8 cellular contexts compared by ENCODE assay signal in genomic region chr10:102065561-102066420, GRCh38. TPM values are rescaled to one million over a fixed set of nuclear protein-coding genes. Genes with fewer than 3 reads are reported as not detected.
A peak's percentile ranks its signal among the peaks of the same experiment; 100 is the strongest.
DNase-seq lines count a peak whose midpoint lies in the region; ATAC-seq, FAIRE-seq and TF ChIP-seq lines count a peak whose summit lies in the region.

No MANE protein-coding gene starts in this region.

- TF ChIP-seq CTCF in WI38 (IDR thresholded peaks at IDR 0.05; ENCODE audit: low read depth, low read length): no peak
- TF ChIP-seq CTCF in endodermal cell (conservative IDR thresholded peaks at IDR 0.05): no peak

- H3K36me3 ChIP-seq in CD8-positive, alpha-beta memory T cell (ENCODE audit: insufficient read depth, low read length): no peaks in the 10 kb centered on the region
- no peaks in the 10 kb centered on the region for H3K36me3 ChIP-seq in endodermal cell (ENCODE audit: control insufficient read depth, insufficient read depth, low read length)

- H3K9ac ChIP-seq in endodermal cell (ENCODE audit: extremely low read depth, low read length, poor library complexity, severe bottlenecking): peak overlapping the region; percentile 49

- DNase-seq in CD8-positive, alpha-beta memory T cell: peak in 2 of 5 donors; percentile 6 to 21
- DNase-seq in endodermal cell: peak; percentile 84
- peak; percentile 27 for DNase-seq in urothelium cell line (ENCODE audit: low spot score)
- DNase-seq in GOT3 (lab: John Stamatoyannopoulos, UW): no peak

- H3K27ac ChIP-seq in CD8-positive, alpha-beta memory T cell (ENCODE audit: low read depth, low read length): peak overlapping the region; percentile 86
- H3K27ac ChIP-seq in endodermal cell (ENCODE audit: low read depth, low read length): no peak overlapping the region

- WGBS in endodermal cell (ENCODE audit: insufficient coverage in 1 of 2, insufficient read length in 1 of 2), 2 experiments: 15 to 29% methylated on average over 18 to 64 of the region's 64 CpGs

- peak overlapping the region; percentile 83 to 93 (median 88) for H3K4me3 Mint-ChIP-seq in CD8-positive, alpha-beta memory T cell
- peak overlapping the region; percentile 69 for H3K4me3 Mint-ChIP-seq in endodermal cell

- H3K4me1 ChIP-seq in CD8-positive, alpha-beta memory T cell (ENCODE audit: insufficient read depth, low read length): peaks cover 31% of the 10 kb centered on the region
- peaks cover 5% of the 10 kb centered on the region for H3K4me1 ChIP-seq in endodermal cell (ENCODE audit: control insufficient read depth, insufficient read depth, low read length)
- peaks cover 49% of the 10 kb centered on the region for H3K4me1 ChIP-seq in mononuclear cell (ENCODE audit: insufficient read depth, low read length)

- POLR2A ChIA-PET in CD8-positive, alpha-beta memory T cell (lab: Charles Lee): interaction anchor here (0.9 to 3.0 kb wide), 2 partner anchors 10 to 86 kb away, joined by 3 to 13 read pairs; partner anchors contain the start of gene ARMH3

- H3K9me3 ChIP-seq in CD8-positive, alpha-beta memory T cell (ENCODE audit: low read length): no peaks in the 10 kb centered on the region
- H3K9me3 ChIP-seq in endodermal cell (ENCODE audit: control insufficient read depth, low read length) (no peaks in the 10 kb centered on the region), mononuclear cell (ENCODE audit: low read depth, low read length) (no peaks in the 10 kb centered on the region)

- H3K9me3 Mint-ChIP-seq in CD8-positive, alpha-beta memory T cell: no peaks in the 10 kb centered on the region
- H3K9me3 Mint-ChIP-seq in endodermal cell: no peaks in the 10 kb centered on the region

- peak overlapping the region; percentile 77 for H3K4me3 ChIP-seq in CD8-positive, alpha-beta memory T cell (ENCODE audit: low read length)
- H3K4me3 ChIP-seq in WI38 (ENCODE audit: low read depth, low read length): peak overlapping the region; percentile 83
- peak overlapping the region; percentile 84 for H3K4me3 ChIP-seq in endodermal cell (ENCODE audit: low read length)
- H3K4me3 ChIP-seq in mononuclear cell (ENCODE audit: low read length): peak overlapping the region; percentile 89

- no peak for FAIRE-seq in urothelium cell line (lab: Jason Lieb, UNC)

- CTCF ChIA-PET in CD8-positive, alpha-beta memory T cell (lab: Charles Lee): interaction anchor here (0.9 to 8.5 kb wide), 7 partner anchors 9 to 225 kb away, joined by 3 to 62 read pairs (median 4); partner anchors contain the start of gene KCNIP2

- peaks cover 24 to 51% (median 39%) of the 10 kb centered on the region in 3 donors for H3K4me1 Mint-ChIP-seq in CD8-positive, alpha-beta memory T cell
- no peaks in the 10 kb centered on the region for H3K4me1 Mint-ChIP-seq in endodermal cell

- H3K27me3 ChIP-seq in CD8-positive, alpha-beta memory T cell (ENCODE audit: insufficient read depth, low read length, poor library complexity, severe bottlenecking): no peaks in the 10 kb centered on the region
- peaks cover 12% of the 10 kb centered on the region for H3K27me3 ChIP-seq in endodermal cell (ENCODE audit: control insufficient read depth, insufficient read depth, low read length, poor library complexity, severe bottlenecking)
- no peaks in the 10 kb centered on the region for H3K27me3 ChIP-seq in mononuclear cell (ENCODE audit: insufficient read depth, low read length)

- H3K36me3 Mint-ChIP-seq in CD8-positive, alpha-beta memory T cell: peaks cover 0 to 23% (median 0%) of the 10 kb centered on the region in 3 donors
- peaks cover 6% of the 10 kb centered on the region for H3K36me3 Mint-ChIP-seq in endodermal cell (ENCODE audit: low read depth)

- peak overlapping the region; percentile 84 to 96 (median 92) for H3K27ac Mint-ChIP-seq in CD8-positive, alpha-beta memory T cell
- peak overlapping the region; percentile 79 for H3K27ac Mint-ChIP-seq in endodermal cell

- peaks cover 0 to 4% of the 10 kb centered on the region in 2 donors for H3K27me3 Mint-ChIP-seq in CD8-positive, alpha-beta memory T cell
- H3K27me3 Mint-ChIP-seq in endodermal cell (ENCODE audit: insufficient read depth): peaks cover 12% of the 10 kb centered on the region

- ATAC-seq in GM19372 (IDR thresholded peaks at IDR 0.05; ENCODE audit: low read depth, unreplicated experiment) (peak; percentile 25), HG03442 (IDR thresholded peaks at IDR 0.05; ENCODE audit: unreplicated experiment) (peak; percentile 24)

RNA-seq across cellular contexts. Expression of gene HPS6, which starts 0.6 kb away (rescaled TPM):
- 10 to 100 TPM; 25.3 to 27.0 TPM for total RNA-seq in CD8-positive, alpha-beta memory T cell
- 30.4 TPM for polyA plus RNA-seq in CD8-positive, alpha-beta memory T cell
- total RNA-seq in endodermal cell: 10 to 100 TPM; 19.6 to 20.8 TPM
- 8.4 TPM for polyA plus RNA-seq in endodermal cell (2013, experiment 1 of 2)
- polyA plus RNA-seq in endodermal cell (2013, experiment 2 of 2): 8.9 TPM
- 22.6 TPM for total RNA-seq in mononuclear cell

RNA-seq across cellular contexts. Expression of gene ARMH3, which starts 9.8 kb away (rescaled TPM):
- 10 to 100 TPM; 23.1 to 25.7 TPM for total RNA-seq in CD8-positive, alpha-beta memory T cell
- 25.1 TPM for polyA plus RNA-seq in CD8-positive, alpha-beta memory T cell
- total RNA-seq in endodermal cell: 10 to 100 TPM; 18.0 to 19.7 TPM
- polyA plus RNA-seq in endodermal cell (2013, experiment 1 of 2): 12.1 TPM
- polyA plus RNA-seq in endodermal cell (2013, experiment 2 of 2): 11.4 TPM
- 10.4 TPM for total RNA-seq in mononuclear cell

RNA-seq across cellular contexts. Expression of gene LDB1, which starts 54.4 kb away (rescaled TPM):
- total RNA-seq in CD8-positive, alpha-beta memory T cell: 10 to 100 TPM; 64.3 to 64.8 TPM
- polyA plus RNA-seq in CD8-positive, alpha-beta memory T cell: 36.0 TPM
- 10 to 100 TPM; 72.0 to 82.6 TPM for total RNA-seq in endodermal cell
- polyA plus RNA-seq in endodermal cell (2013, experiment 1 of 2): 112 TPM
- 104 TPM for polyA plus RNA-seq in endodermal cell (2013, experiment 2 of 2)
- total RNA-seq in mononuclear cell: 59.0 TPM
